ENCODE assay signal across 8 cellular contexts in the genomic region with DNA sequence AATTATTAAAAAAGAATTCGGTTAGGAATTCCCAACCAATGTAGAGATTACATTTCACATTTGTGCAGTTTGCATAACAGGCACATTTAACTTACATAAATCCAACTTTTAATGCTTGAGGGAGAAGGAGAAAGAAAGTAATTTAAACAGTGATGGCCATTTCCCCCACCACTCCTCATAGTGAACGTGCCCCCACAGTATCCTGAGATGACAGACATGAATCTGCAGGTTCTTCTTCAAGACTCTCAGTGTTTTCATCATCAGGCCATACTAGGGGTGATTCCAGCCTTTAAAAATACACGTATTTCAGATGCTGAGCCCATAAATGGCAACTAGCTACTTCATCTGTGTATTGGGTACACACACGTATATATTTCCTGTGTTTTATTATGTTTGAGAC. TPM values are rescaled to one million over a fixed set of nuclear protein-coding genes. Genes with fewer than 3 reads are reported as not detected.
"Had no signal": no experiment of that assay in that cellular context is flagged by ENCODE, and none has a peak within 500 bp of the region (broad histone marks: within the 10 kb centered on the region; RNA-seq: fewer than 3 reads in every experiment).

No MANE protein-coding gene starts in this region.

- FAIRE-seq: HepG2 had no signal

- ATAC-seq: HepG2 had no signal

- H3K4me2 ChIP-seq: KMS-11 had no signal

- H3K9ac ChIP-seq: KMS-11 had no signal

- DNase-seq: IMR-90, Karpas-422, KBM-7, KG1 had no signal

- H3K27ac ChIP-seq: HL-60, KMS-11 had no signal

RNA-seq across cellular contexts. Expression of gene WIPF1, which starts 51.3 kb away (rescaled TPM):
- total RNA-seq: HepG2, HT-29 had no signal
